ENCODE assay signal across 1 cellular context in genomic region chr1:24910751-24911650, GRCh38.
TF ChIP-seq lines count a peak whose summit lies in the region.

No MANE protein-coding gene starts in this region.

TF ChIP-seq in HepG2, 621 proteins besides CTCF, POLR2A, EP300 and RAD21 (continued from another document and continues in another):
- TF ChIP-seq ZFP36L1 (CRISPR knock-in tag; IDR thresholded peaks at IDR 0.05) (no peak), ZNF333 (CRISPR knock-in tag; IDR thresholded peaks at IDR 0.05; ENCODE audit: borderline replicate concordance) (no peak), NFIB (CRISPR knock-in tag; IDR thresholded peaks at IDR 0.05; ENCODE audit: borderline replicate concordance) (no peak), ZNF609 (CRISPR knock-in tag; IDR thresholded peaks at IDR 0.05; ENCODE audit: borderline replicate concordance) (peak; percentile 55; the same call in 1 of the 2 replicates), FOXO1 (CRISPR knock-in tag; IDR thresholded peaks at IDR 0.05) (peak; percentile 90), ISL2 (CRISPR knock-in tag; IDR thresholded peaks at IDR 0.05) (no peak), GPBP1L1 (CRISPR knock-in tag; IDR thresholded peaks at IDR 0.05) (no peak), STAG1 (CRISPR knock-in tag; IDR thresholded peaks at IDR 0.05) (no peak), ETV5 (CRISPR knock-in tag; IDR thresholded peaks at IDR 0.05; ENCODE audit: borderline replicate concordance) (peak; percentile 84), ZSCAN25 (CRISPR knock-in tag; IDR thresholded peaks at IDR 0.05) (no peak), HINFP (CRISPR knock-in tag; IDR thresholded peaks at IDR 0.05; ENCODE audit: low read depth) (no peak; the same call in 1 of the 2 replicates), ZNF468 (CRISPR knock-in tag; IDR thresholded peaks at IDR 0.05) (no peak), SNRNP70 (IDR thresholded peaks at IDR 0.05; ENCODE audit: low read depth, low read length) (no peak), HMGA1 (CRISPR knock-in tag; conservative IDR thresholded peaks at IDR 0.05) (no peak), ZNF746 (CRISPR knock-in tag; IDR thresholded peaks at IDR 0.05) (0 out of 2 replicates have a peak, but pooled peaks have one; percentile 47), XBP1 (CRISPR knock-in tag; IDR thresholded peaks at IDR 0.05) (no peak), ZNF674 (CRISPR knock-in tag; IDR thresholded peaks at IDR 0.05; ENCODE audit: low read depth) (peak; percentile 74; the same call in 1 of the 2 replicates), MEIS2 (CRISPR knock-in tag; IDR thresholded peaks at IDR 0.05) (no peak; the same call in 1 of the 2 replicates), ZNF234 (CRISPR knock-in tag; conservative IDR thresholded peaks at IDR 0.05) (no peak), GMEB1 (CRISPR knock-in tag; IDR thresholded peaks at IDR 0.05; ENCODE audit: borderline replicate concordance) (no peak), ZNF260 (CRISPR knock-in tag; IDR thresholded peaks at IDR 0.05; ENCODE audit: borderline replicate concordance, low read depth) (no peak), ZNF496 (CRISPR knock-in tag; IDR thresholded peaks at IDR 0.05; ENCODE audit: insufficient replicate concordance) (no peak), THRA (CRISPR knock-in tag; IDR thresholded peaks at IDR 0.05; ENCODE audit: borderline replicate concordance) (no peak; the same call in 1 of the 2 replicates), ZNF282 (IDR thresholded peaks at IDR 0.05; ENCODE audit: partially characterized antibody) (no peak), IRX3 (CRISPR knock-in tag; IDR thresholded peaks at IDR 0.05; ENCODE audit: borderline replicate concordance, low read depth) (no peak), TEF (CRISPR knock-in tag; IDR thresholded peaks at IDR 0.05) (no peak), ATRX (CRISPR knock-in tag; IDR thresholded peaks at IDR 0.05; ENCODE audit: borderline replicate concordance) (no peak), MATR3 (CRISPR knock-in tag; IDR thresholded peaks at IDR 0.05) (no peak), HNF1B (CRISPR knock-in tag; IDR thresholded peaks at IDR 0.05) (peak; percentile 51), THAP7 (CRISPR knock-in tag; IDR thresholded peaks at IDR 0.05) (no peak; the same call in 1 of the 2 replicates), ZXDC (CRISPR knock-in tag; IDR thresholded peaks at IDR 0.05) (no peak), CBX2 (IDR thresholded peaks at IDR 0.05; ENCODE audit: low read depth, low read length) (no peak), CBX2 (CRISPR knock-in tag; IDR thresholded peaks at IDR 0.05; ENCODE audit: low read depth) (0 out of 2 replicates have a peak, but pooled peaks have one; percentile 35), IKZF5 (CRISPR knock-in tag; IDR thresholded peaks at IDR 0.05) (no peak), HDAC6 (IDR thresholded peaks at IDR 0.05; ENCODE audit: low read depth, low read length) (no peak), KDM5A (IDR thresholded peaks at IDR 0.05; ENCODE audit: borderline replicate concordance, low read length) (no peak), ZNF101 (CRISPR knock-in tag; IDR thresholded peaks at IDR 0.05; ENCODE audit: borderline replicate concordance, low read depth) (no peak), REST (IDR thresholded peaks at IDR 0.05; ENCODE audit: borderline replicate concordance in 1 of 2, low read depth in 1 of 2, low read length in 2 of 2) (no peak)
